ENCODE assay signal across 8 cellular contexts in genomic region chr1:37595440-37596181, GRCh38. TPM values are rescaled to one million over a fixed set of nuclear protein-coding genes. Genes with fewer than 3 reads are reported as not detected.
DNase-seq lines count a peak whose midpoint lies in the region; ATAC-seq and TF ChIP-seq lines count a peak whose summit lies in the region.

TSS of gene GNL2 (minus strand) at chr1:37595937. CDS start at chr1:37595822, 115 bp downstream.

- peak within 1 kb of the TSS; percentile 76 for H3K4me3 ChIP-seq in GM12875 (ENCODE audit: low read depth, low read length)

- H3K27me3 Mint-ChIP-seq in type B pancreatic cell, result peaks cover 12% of the 10 kb centered on the region

- H3K27ac ChIP-seq in adipose tissue (ENCODE audit: low read depth, low read length), result peak within 1 kb of the TSS; percentile 49

- DNase-seq in NCI-H1436 (lab: John Stamatoyannopoulos, UW) (peak; percentile 92), T follicular helper cell (ENCODE audit: low read depth) (peak; percentile 92), cardiac septum (ENCODE audit: low spot score) (peak; percentile 98), pons (ENCODE audit: low spot score) (peak; percentile 93), type B pancreatic cell (ENCODE audit: extremely low spot score, unreplicated experiment) (peak; percentile 97)

- intact Hi-C loops in cardiac septum (cut with DNase I), result loop anchor here (1.0 to 10.0 kb wide), 3 partner anchors 41 to 452 kb away; partner anchors contain the start of genes C1orf122, POU3F1, SNIP1 and YRDC

- peak within 1 kb of the TSS; percentile 99 for H3K27ac Mint-ChIP-seq in type B pancreatic cell

- WGBS in adipose tissue, 3 donors, result 0 to 1% (median 0%) methylated on average over 49 to 51 of the region's 51 CpGs

- TF ChIP-seq CTCF in GM12875 (IDR thresholded peaks at IDR 0.05; ENCODE audit: borderline replicate concordance, insufficient read depth, low read depth, low read length) (no peak), type B pancreatic cell (conservative IDR thresholded peaks at IDR 0.05) (no peak)

- peaks cover 4% of the 10 kb centered on the region for H3K36me3 Mint-ChIP-seq in type B pancreatic cell

- no peaks in the 10 kb centered on the region for H3K9me3 Mint-ChIP-seq in type B pancreatic cell

- H3K4me1 Mint-ChIP-seq in type B pancreatic cell (ENCODE audit: unreplicated experiment), result peaks cover 15% of the 10 kb centered on the region

- peak within 1 kb of the TSS; percentile 100 for H3K4me3 Mint-ChIP-seq in type B pancreatic cell

- ATAC-seq in HG02798 (IDR thresholded peaks at IDR 0.05; ENCODE audit: poor library complexity, unreplicated experiment), result peak; percentile 99

RNA-seq across cellular contexts. Expression of gene GNL2, which starts in this region (rescaled TPM):
- polyA plus RNA-seq in adipose tissue, result 10 to 100 TPM; 17.7 to 49.4 (median 46.7) TPM
- total RNA-seq in cardiac septum, result 24.1 TPM
- 52.4 and 55.1 TPM in 2 replicates for total RNA-seq in type B pancreatic cell (ENCODE audit: low replicate concordance)

Comparison
In these comparisons a context has a peak if more than half of its experiments do, and no peak if none do; other contexts are left out.
1. Peak in every context shown above with its lines: DNase-seq, ATAC-seq, H3K4me3 ChIP-seq and H3K27ac ChIP-seq.